ENCODE assay signal across 8 cellular contexts in genomic region chr3:148379763-148380162, GRCh38.
DNase-seq lines count a peak whose midpoint lies in the region; ATAC-seq and TF ChIP-seq lines count a peak whose summit lies in the region.

No MANE protein-coding gene starts in this region.

- POLR2A ChIA-PET in GM10248 (lab: Yijun Ruan, JAX), result no interaction called here

- TF ChIP-seq CTCF in GM10248 (IDR thresholded peaks at IDR 0.05; ENCODE audit: control extremely low read depth, extremely low read depth, low read depth, missing control alignments), result peak; percentile 24
- TF ChIP-seq CTCF in heart right ventricle (IDR thresholded peaks at IDR 0.05), result peak in 7 of 9 donors; percentile 35 to 57 (median 48)

- CTCF ChIA-PET in GM10248 (lab: Yijun Ruan, JAX), result interaction anchor here (1.0 kb wide), 1 partner anchor 78 kb away, joined by 3 read pairs; no protein-coding TSS in a partner anchor

- no peaks in the 10 kb centered on the region for H3K4me1 ChIP-seq in heart right ventricle

- ATAC-seq in GM21717 (IDR thresholded peaks at IDR 0.05; ENCODE audit: unreplicated experiment) (peak; percentile 91), SK-N-SH treated with all-trans-retinoic acid at 6 μM for 48 hours (peak; percentile 98), heart right ventricle (peak in 4 of 8 donors; percentile 42 to 74 (median 56))

- DNase-seq in GM10248 (ENCODE audit: extremely low spot score) (peak; percentile 11), HuH-7.5 (ENCODE audit: low spot score) (peak; percentile 4), heart right ventricle (no peak), smooth muscle cell of the brain vasculature (ENCODE audit: low read depth, low spot score) (peak; percentile 33), NCI-H2227 treated with DMSO at 0.1 percent for 48 hours (lab: John Stamatoyannopoulos, UW) (no peak)
- no peak for DNase-seq in activated CD8-positive, alpha-beta memory T cell treated with anti-CD3 and anti-CD28 coated beads for 24 hours

- 49 to 50% methylated on average over 3 of the region's 3 CpGs for WGBS in heart right ventricle, 2 donors

- H3K9me3 ChIP-seq in heart right ventricle, result peaks cover 0 to 2% (median 0%) of the 10 kb centered on the region in 11 donors

- no peak overlapping the region for H3K27ac ChIP-seq in heart right ventricle

- H3K4me3 ChIP-seq in heart right ventricle, result no peak overlapping the region

- H3K36me3 ChIP-seq in heart right ventricle, result no peaks in the 10 kb centered on the region

- intact Hi-C loops in heart right ventricle (cut with DNase I), result loop anchor here in 7 of 10 donors (2.0 to 10.0 kb wide), 7 partner anchors 79 to 568 kb away; no protein-coding TSS in a partner anchor

- H3K27me3 ChIP-seq in heart right ventricle, result no peaks in the 10 kb centered on the region

TF ChIP-seq in SK-N-SH treated with all-trans-retinoic acid at 6 μM for 48 hours, 23 proteins besides CTCF, POLR2A, EP300 and RAD21:
- no peak for TF ChIP-seq RARB (CRISPR knock-in tag; IDR thresholded peaks at IDR 0.05)
- no peak for TF ChIP-seq ZFP30 (CRISPR knock-in tag; IDR thresholded peaks at IDR 0.05)
- no peak for TF ChIP-seq TSHZ2 (CRISPR knock-in tag; IDR thresholded peaks at IDR 0.05)
- no peak for TF ChIP-seq GLIS3 (CRISPR knock-in tag; IDR thresholded peaks at IDR 0.05)
- no peak for TF ChIP-seq CSRNP3 (CRISPR knock-in tag; IDR thresholded peaks at IDR 0.05)
- no peak for TF ChIP-seq TCF4 (CRISPR knock-in tag; IDR thresholded peaks at IDR 0.05; ENCODE audit: borderline replicate concordance)
- TF ChIP-seq ZC3H10 (CRISPR knock-in tag; IDR thresholded peaks at IDR 0.05), result no peak
- no peak for TF ChIP-seq CSDC2 (CRISPR knock-in tag; IDR thresholded peaks at IDR 0.05)
- no peak for TF ChIP-seq POU6F1 (CRISPR knock-in tag; IDR thresholded peaks at IDR 0.05; ENCODE audit: borderline replicate concordance, low read depth)
- no peak for TF ChIP-seq SNAI2 (CRISPR knock-in tag; IDR thresholded peaks at IDR 0.05)
- TF ChIP-seq ZNF8 (CRISPR knock-in tag; IDR thresholded peaks at IDR 0.05), result no peak
- no peak for TF ChIP-seq BACH2 (CRISPR knock-in tag; IDR thresholded peaks at IDR 0.05; ENCODE audit: borderline replicate concordance)
- no peak for TF ChIP-seq OSR1 (CRISPR knock-in tag; IDR thresholded peaks at IDR 0.05)
- no peak for TF ChIP-seq PPARA (CRISPR knock-in tag; IDR thresholded peaks at IDR 0.05; ENCODE audit: borderline replicate concordance)
- no peak for TF ChIP-seq CREB5 (CRISPR knock-in tag; IDR thresholded peaks at IDR 0.05; ENCODE audit: low read depth)
- TF ChIP-seq ESRRG (CRISPR knock-in tag; IDR thresholded peaks at IDR 0.05), result no peak
- no peak for TF ChIP-seq ZNF565 (CRISPR knock-in tag; conservative IDR thresholded peaks at IDR 0.05; ENCODE audit: low read depth)
- TF ChIP-seq ARNTL (CRISPR knock-in tag; IDR thresholded peaks at IDR 0.05; ENCODE audit: borderline replicate concordance, low read depth), result no peak
- TF ChIP-seq ISL1 (CRISPR knock-in tag; IDR thresholded peaks at IDR 0.05), result no peak
- no peak for TF ChIP-seq TOX (CRISPR knock-in tag; IDR thresholded peaks at IDR 0.05; ENCODE audit: borderline replicate concordance)

Comparison
In these comparisons a context has a peak if more than half of its experiments do, and no peak if none do; other contexts are left out.
1. DNase-seq: peak in GM10248 (single experiment), HuH-7.5 (single experiment) and smooth muscle cell of the brain vasculature (single experiment); none in heart right ventricle (0 of 2), NCI-H2227 treated with DMSO at 0.1 percent for 48 hours (single experiment) and activated CD8-positive, alpha-beta memory T cell treated with anti-CD3 and anti-CD28 coated beads for 24 hours (single experiment).